11 cellular contexts compared by ENCODE assay signal in the genomic region with DNA sequence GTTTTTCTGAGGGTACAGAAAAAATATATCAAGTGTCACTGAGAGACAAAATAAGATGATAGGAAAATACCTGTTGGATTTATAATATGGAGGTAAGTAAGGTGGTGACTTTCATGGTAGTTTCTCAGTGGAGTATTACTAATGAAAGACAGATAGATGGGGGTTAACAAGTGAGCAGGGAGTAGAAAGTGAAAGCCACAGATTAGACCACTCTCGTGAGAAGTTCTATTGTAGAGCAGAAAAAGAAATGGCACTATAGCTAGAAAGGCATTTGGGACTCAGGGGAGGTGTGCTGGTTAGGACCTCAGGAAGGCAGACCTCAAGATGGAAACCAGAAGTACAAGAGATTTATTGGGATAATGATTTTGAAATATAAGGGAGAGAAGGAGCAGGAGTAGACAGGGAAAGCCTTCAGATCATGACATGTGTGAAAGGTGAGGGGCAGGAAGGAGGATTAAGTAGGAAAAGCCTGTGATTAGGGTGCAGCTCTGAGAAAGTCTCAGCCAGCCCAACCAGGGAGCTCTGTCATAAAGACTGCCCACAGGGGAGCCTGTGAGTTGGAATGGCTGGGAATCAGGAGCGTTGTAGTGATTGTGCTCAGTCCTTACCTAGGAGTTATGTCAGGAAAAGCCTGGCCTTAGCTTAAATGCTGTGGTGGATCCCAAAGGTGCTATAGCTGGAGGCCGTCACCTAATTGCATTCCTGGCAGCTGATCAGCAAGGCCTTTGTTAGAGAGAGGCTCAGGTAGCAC.
DNase-seq lines count a peak whose midpoint lies in the region; ATAC-seq and TF ChIP-seq lines count a peak whose summit lies in the region.
"Had no signal": no experiment of that assay in that cellular context is flagged by ENCODE, and none has a peak within 500 bp of the region (broad histone marks: within the 10 kb centered on the region; RNA-seq: fewer than 3 reads in every experiment).

No MANE protein-coding gene starts in this region.

- ATAC-seq in GM18511 (IDR thresholded peaks at IDR 0.05; ENCODE audit: unreplicated experiment) (peak; percentile 95), GM19468 (IDR thresholded peaks at IDR 0.05; ENCODE audit: extremely low read depth, unreplicated experiment) (peak; percentile 69), HG03025 (IDR thresholded peaks at IDR 0.05; ENCODE audit: low FRiP score, unreplicated experiment) (peak; percentile 80)
- peak; percentile 57 for ATAC-seq in activated naive CD8-positive, alpha-beta T cell treated with anti-CD3 and anti-CD28 coated beads, Interleukin-2, amount 50 U/mL, for 24 hours
- ATAC-seq: T-helper 17 cell had no signal

- H3K4me1 Mint-ChIP-seq in activated naive CD8-positive, alpha-beta T cell treated with anti-CD3 and anti-CD28 coated beads, Interleukin-2, amount 50 U/mL, for 24 hours: peaks cover 26% of the 10 kb centered on the region
- peaks cover 38% of the 10 kb centered on the region for H3K4me1 Mint-ChIP-seq in HFFc6 (ENCODE audit: low read depth)
- peaks cover 15% of the 10 kb centered on the region for H3K4me1 Mint-ChIP-seq in activated CD4-positive, alpha-beta memory T cell treated with anti-CD3 and anti-CD28 coated beads, Interleukin-2, amount 10 ng/mL, durations not matched to agents 7 days and 5 days

- H3K4me3 Mint-ChIP-seq in activated naive CD8-positive, alpha-beta T cell treated with anti-CD3 and anti-CD28 coated beads, Interleukin-2, amount 50 U/mL, for 24 hours: no peak overlapping the region
- H3K4me3 Mint-ChIP-seq in HFFc6: no peak overlapping the region
- H3K4me3 Mint-ChIP-seq in activated CD4-positive, alpha-beta memory T cell treated with anti-CD3 and anti-CD28 coated beads, Interleukin-2, amount 10 ng/mL, durations not matched to agents 7 days and 5 days: no peak overlapping the region
- H3K4me3 Mint-ChIP-seq: dendritic cell treated with granulocyte-macrophage colony-stimulating factor and Interleukin-4, amounts not matched to agents 40 ng/mL and 50 ng/mL, for 4 days; T-helper 17 cell had no signal

- DNase-seq in activated naive CD8-positive, alpha-beta T cell treated with anti-CD3 and anti-CD28 coated beads, Interleukin-2, amount 50 U/mL, for 24 hours: no peak
- DNase-seq in HFFc6: no peak
- DNase-seq in NCI-H1436 treated with DMSO at 0.1 percent for 48 hours (lab: John Stamatoyannopoulos, UW): no peak
- DNase-seq in T-helper 1 cell: no peak
- DNase-seq in activated CD4-positive, alpha-beta memory T cell treated with anti-CD3 and anti-CD28 coated beads, Interleukin-2, amount 10 ng/mL, durations not matched to agents 7 days and 5 days: no peak
- DNase-seq: NCI-H1930, T-helper 17 cell had no signal

- POLR2A ChIA-PET in activated CD4-positive, alpha-beta memory T cell treated with anti-CD3 and anti-CD28 coated beads, Interleukin-2, amount 10 ng/mL, durations not matched to agents 7 days and 5 days (lab: Charles Lee): no interaction called here

- H3K27me3 Mint-ChIP-seq in activated naive CD8-positive, alpha-beta T cell treated with anti-CD3 and anti-CD28 coated beads, Interleukin-2, amount 50 U/mL, for 24 hours: no peaks in the 10 kb centered on the region
- no peaks in the 10 kb centered on the region for H3K27me3 Mint-ChIP-seq in HFFc6 (ENCODE audit: insufficient read depth)
- H3K27me3 Mint-ChIP-seq in activated CD4-positive, alpha-beta memory T cell treated with anti-CD3 and anti-CD28 coated beads, Interleukin-2, amount 10 ng/mL, durations not matched to agents 7 days and 5 days: no peaks in the 10 kb centered on the region
- H3K27me3 Mint-ChIP-seq: dendritic cell treated with granulocyte-macrophage colony-stimulating factor and Interleukin-4, amounts not matched to agents 40 ng/mL and 50 ng/mL, for 4 days; T-helper 17 cell had no signal

- H3K9me3 Mint-ChIP-seq in activated naive CD8-positive, alpha-beta T cell treated with anti-CD3 and anti-CD28 coated beads, Interleukin-2, amount 50 U/mL, for 24 hours: peaks cover 8% of the 10 kb centered on the region
- H3K9me3 Mint-ChIP-seq in HFFc6: no peaks in the 10 kb centered on the region
- peaks cover 2% of the 10 kb centered on the region for H3K9me3 Mint-ChIP-seq in activated CD4-positive, alpha-beta memory T cell treated with anti-CD3 and anti-CD28 coated beads, Interleukin-2, amount 10 ng/mL, durations not matched to agents 7 days and 5 days
- H3K9me3 Mint-ChIP-seq: dendritic cell treated with granulocyte-macrophage colony-stimulating factor and Interleukin-4, amounts not matched to agents 40 ng/mL and 50 ng/mL, for 4 days had no signal

- no peak overlapping the region for H3K27ac Mint-ChIP-seq in activated naive CD8-positive, alpha-beta T cell treated with anti-CD3 and anti-CD28 coated beads, Interleukin-2, amount 50 U/mL, for 24 hours
- H3K27ac Mint-ChIP-seq in HFFc6: no peak overlapping the region
- H3K27ac Mint-ChIP-seq in activated CD4-positive, alpha-beta memory T cell treated with anti-CD3 and anti-CD28 coated beads, Interleukin-2, amount 10 ng/mL, durations not matched to agents 7 days and 5 days: no peak overlapping the region
- H3K27ac Mint-ChIP-seq: dendritic cell treated with granulocyte-macrophage colony-stimulating factor and Interleukin-4, amounts not matched to agents 40 ng/mL and 50 ng/mL, for 4 days; T-helper 17 cell had no signal

- no peaks in the 10 kb centered on the region for H3K36me3 Mint-ChIP-seq in activated naive CD8-positive, alpha-beta T cell treated with anti-CD3 and anti-CD28 coated beads, Interleukin-2, amount 50 U/mL, for 24 hours (ENCODE audit: low read depth)
- no peaks in the 10 kb centered on the region; the same call in 1 of the 2 replicates for H3K36me3 Mint-ChIP-seq in HFFc6 (ENCODE audit: low read depth)
- no peaks in the 10 kb centered on the region for H3K36me3 Mint-ChIP-seq in activated CD4-positive, alpha-beta memory T cell treated with anti-CD3 and anti-CD28 coated beads, Interleukin-2, amount 10 ng/mL, durations not matched to agents 7 days and 5 days (ENCODE audit: low read depth)

- CTCF ChIA-PET in activated CD4-positive, alpha-beta memory T cell treated with anti-CD3 and anti-CD28 coated beads, Interleukin-2, amount 10 ng/mL, durations not matched to agents 7 days and 5 days (lab: Charles Lee): no interaction called here

- TF ChIP-seq CTCF in HFFc6 (IDR thresholded peaks at IDR 0.05): no peak
